18 cellular contexts compared by ENCODE assay signal in the genomic region with DNA sequence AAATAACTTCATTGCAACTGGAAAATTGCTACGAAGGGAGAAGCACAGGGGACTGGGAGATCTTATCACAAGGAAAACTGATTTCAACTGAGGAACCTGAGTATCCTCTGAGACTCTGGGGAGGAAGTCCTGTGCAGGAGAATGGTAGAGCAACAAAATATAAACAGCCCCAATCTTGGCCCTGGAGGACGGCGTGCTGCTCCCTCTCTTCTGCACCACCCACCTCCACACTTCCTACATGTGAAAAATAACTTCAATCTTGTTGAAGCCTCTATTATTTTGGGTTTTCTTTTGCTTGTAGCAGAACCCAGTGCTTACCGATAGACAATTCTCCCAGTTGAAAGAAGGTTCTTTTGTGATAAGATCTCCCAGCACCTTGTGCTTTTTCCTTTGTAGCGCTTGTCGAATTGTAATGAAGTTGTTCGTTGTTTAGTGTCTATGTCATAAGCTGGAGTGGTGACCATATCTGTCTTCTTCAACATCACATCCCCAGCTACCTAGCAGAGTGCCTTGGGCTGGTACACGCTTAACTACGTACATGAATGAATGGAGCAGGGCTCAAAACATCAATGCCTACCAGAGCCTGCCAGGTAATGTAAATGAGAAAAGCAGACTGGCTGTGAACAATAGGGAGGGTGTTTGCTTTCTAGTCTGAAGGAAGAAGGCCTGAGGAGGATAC. TPM values are rescaled to one million over a fixed set of nuclear protein-coding genes. Genes with fewer than 3 reads are reported as not detected.
DNase-seq lines count a peak whose midpoint lies in the region; ATAC-seq and TF ChIP-seq lines count a peak whose summit lies in the region.
"Had no signal": no experiment of that assay in that cellular context is flagged by ENCODE, and none has a peak within 500 bp of the region (broad histone marks: within the 10 kb centered on the region; RNA-seq: fewer than 3 reads in every experiment).

No MANE protein-coding gene starts in this region.

- no peak for TF ChIP-seq POLR2A in sigmoid colon (IDR thresholded peaks at IDR 0.05)

- peak overlapping the region; percentile 86 for H3K27ac Mint-ChIP-seq in CD8-positive, alpha-beta T cell
- H3K27ac Mint-ChIP-seq in activated T-cell treated with anti-CD3 and anti-CD28 coated beads, Interleukin-2, amount 50 U/mL, for 72 hours, result peak overlapping the region; percentile 94
- peak overlapping the region; percentile 92 to 98 (median 96) for H3K27ac Mint-ChIP-seq in naive thymus-derived CD4-positive, alpha-beta T cell
- H3K27ac Mint-ChIP-seq in progenitor cell of endocrine pancreas, result no peak overlapping the region

- intact Hi-C loops in CD8-positive, alpha-beta T cell (cut with DNase I, micrococcal nuclease), result no loop called here
- intact Hi-C loops in naive thymus-derived CD4-positive, alpha-beta T cell (cut with micrococcal nuclease), result no loop called here
- intact Hi-C loops in sigmoid colon (cut with DNase I), result no loop called here

- no peaks in the 10 kb centered on the region for H3K27me3 ChIP-seq in CD8-positive, alpha-beta T cell (ENCODE audit: insufficient read depth, low read length)
- peaks cover 4% of the 10 kb centered on the region for H3K27me3 ChIP-seq in H7 (ENCODE audit: control insufficient read depth, insufficient read depth, low read length)
- H3K27me3 ChIP-seq in naive thymus-derived CD4-positive, alpha-beta T cell (ENCODE audit: control insufficient read depth in 2 of 2, insufficient read depth in 2 of 2, low read length in 2 of 2), result no peaks in the 10 kb centered on the region
- H3K27me3 ChIP-seq in sigmoid colon, result no peaks in the 10 kb centered on the region
- H3K27me3 ChIP-seq: esophagus muscularis mucosa, SJCRH30, uterus had no signal

- no peaks in the 10 kb centered on the region for H3K9me3 Mint-ChIP-seq in CD8-positive, alpha-beta T cell
- H3K9me3 Mint-ChIP-seq in activated T-cell treated with anti-CD3 and anti-CD28 coated beads, Interleukin-2, amount 50 U/mL, for 72 hours, result no peaks in the 10 kb centered on the region
- no peaks in the 10 kb centered on the region for H3K9me3 Mint-ChIP-seq in naive thymus-derived CD4-positive, alpha-beta T cell
- H3K9me3 Mint-ChIP-seq in progenitor cell of endocrine pancreas (ENCODE audit: low read depth), result no peaks in the 10 kb centered on the region

- ATAC-seq in CD8-positive, alpha-beta T cell, result peak; percentile 90
- peak; percentile 19 to 29 for ATAC-seq in activated T-cell treated with anti-CD3 and anti-CD28 coated beads, Interleukin-2, amount 50 U/mL, for 72 hours (replicated peaks in 1 of 2)
- ATAC-seq in naive thymus-derived CD4-positive, alpha-beta T cell, result peak; percentile 85

- TF ChIP-seq EP300 in sigmoid colon (IDR thresholded peaks at IDR 0.05), result no peak

- no peak overlapping the region for H3K4me3 ChIP-seq in CD8-positive, alpha-beta T cell (ENCODE audit: low read depth, low read length)
- no peak overlapping the region for H3K4me3 ChIP-seq in H7 (ENCODE audit: insufficient read depth, low read depth, low read length)
- peak overlapping the region; percentile 4 for H3K4me3 ChIP-seq in naive thymus-derived CD4-positive, alpha-beta T cell (ENCODE audit: low read length)
- no peak overlapping the region for H3K4me3 ChIP-seq in sigmoid colon
- H3K4me3 ChIP-seq: BLaER1, esophagus muscularis mucosa, HAP-1, SJCRH30, uterus had no signal

- DNase-seq in CD8-positive, alpha-beta T cell, result peak in 1 of 7 experiments; percentile 43
- peak; percentile 48 for DNase-seq in H7
- no peak for DNase-seq in activated T-cell treated with anti-CD3 and anti-CD28 coated beads, Interleukin-2, amount 50 U/mL, for 72 hours
- DNase-seq in naive thymus-derived CD4-positive, alpha-beta T cell, result peak in 7 of 9 donors; percentile 64 to 89 (median 87)
- DNase-seq in sigmoid colon, result no peak
- no peak for DNase-seq in stimulated activated CD4-positive, alpha-beta T cell treated with anti-CD3 and anti-CD28 coated beads, Interleukin-4, amount 100 ng/mL, for 1 hour
- no peak for DNase-seq in progenitor cell of endocrine pancreas (ENCODE audit: low spot score, unreplicated experiment)
- DNase-seq: DMS79 treated with DMSO at 0.1 percent for 48 hours, glutamatergic neuron, islet precursor cell, mesenchymal stem cell, NCI-H1092, nucleus accumbens, SJCRH30, uterus had no signal

- H3K4me1 Mint-ChIP-seq in CD8-positive, alpha-beta T cell (ENCODE audit: low read depth), result peaks cover 24% of the 10 kb centered on the region
- peaks cover 79% of the 10 kb centered on the region for H3K4me1 Mint-ChIP-seq in activated T-cell treated with anti-CD3 and anti-CD28 coated beads, Interleukin-2, amount 50 U/mL, for 72 hours (ENCODE audit: low read depth)
- H3K4me1 Mint-ChIP-seq in naive thymus-derived CD4-positive, alpha-beta T cell, result peaks cover 35 to 79% (median 70%) of the 10 kb centered on the region in 7 donors
- H3K4me1 Mint-ChIP-seq in progenitor cell of endocrine pancreas (ENCODE audit: low read depth), result peaks cover 4% of the 10 kb centered on the region

- H3K4me3 Mint-ChIP-seq in CD8-positive, alpha-beta T cell, result peak overlapping the region; percentile 9
- H3K4me3 Mint-ChIP-seq in activated T-cell treated with anti-CD3 and anti-CD28 coated beads, Interleukin-2, amount 50 U/mL, for 72 hours, result peak overlapping the region; percentile 59 to 90
- H3K4me3 Mint-ChIP-seq in naive thymus-derived CD4-positive, alpha-beta T cell, result peak overlapping the region; percentile 67 to 83 (median 76)
- no peak overlapping the region for H3K4me3 Mint-ChIP-seq in progenitor cell of endocrine pancreas (ENCODE audit: low read depth)

- POLR2A ChIA-PET in CD8-positive, alpha-beta T cell (lab: Charles Lee), result interaction anchor here (0.5 to 0.8 kb wide), 2 partner anchors 42 to 182 kb away, joined by 3 read pairs; a partner anchor contains a TSS
- POLR2A ChIA-PET in naive thymus-derived CD4-positive, alpha-beta T cell (lab: Charles Lee), result interaction anchor here (0.6 to 2.3 kb wide), 15 partner anchors 8 to 216 kb away, joined by 3 to 17 read pairs (median 3); a partner anchor contains a TSS

- CTCF ChIA-PET in CD8-positive, alpha-beta T cell (lab: Charles Lee), result interaction anchor here (1.1 to 23.2 kb wide), 5 partner anchors 8 to 166 kb away, joined by 4 to 403 read pairs (median 6); a partner anchor contains a TSS
- CTCF ChIA-PET in naive thymus-derived CD4-positive, alpha-beta T cell (lab: Charles Lee), result interaction anchor here (0.6 to 3.2 kb wide), 4 partner anchors 10 to 38 kb away, joined by 3 to 12 read pairs (median 4); a partner anchor contains a TSS

- H3K27me3 Mint-ChIP-seq in CD8-positive, alpha-beta T cell (ENCODE audit: low read depth), result no peaks in the 10 kb centered on the region
- H3K27me3 Mint-ChIP-seq in activated T-cell treated with anti-CD3 and anti-CD28 coated beads, Interleukin-2, amount 50 U/mL, for 72 hours (ENCODE audit: low read depth), result no peaks in the 10 kb centered on the region
- no peaks in the 10 kb centered on the region for H3K27me3 Mint-ChIP-seq in naive thymus-derived CD4-positive, alpha-beta T cell
- peaks cover 22% of the 10 kb centered on the region for H3K27me3 Mint-ChIP-seq in progenitor cell of endocrine pancreas

- no peaks in the 10 kb centered on the region for H3K36me3 Mint-ChIP-seq in CD8-positive, alpha-beta T cell
- peaks cover 3 to 6% of the 10 kb centered on the region in 2 donors for H3K36me3 Mint-ChIP-seq in activated T-cell treated with anti-CD3 and anti-CD28 coated beads, Interleukin-2, amount 50 U/mL, for 72 hours (ENCODE audit: insufficient read depth in 2 of 2)
- peaks cover 0 to 7% (median 0%) of the 10 kb centered on the region in 5 donors for H3K36me3 Mint-ChIP-seq in naive thymus-derived CD4-positive, alpha-beta T cell
- no peaks in the 10 kb centered on the region for H3K36me3 Mint-ChIP-seq in progenitor cell of endocrine pancreas (ENCODE audit: insufficient read depth)

- WGBS in sigmoid colon, 2 donors, result 62 to 86% methylated on average over 9 of the region's 9 CpGs

- H3K4me1 ChIP-seq in CD8-positive, alpha-beta T cell (ENCODE audit: insufficient read depth, low read length), result peaks cover 21% of the 10 kb centered on the region
- H3K4me1 ChIP-seq in naive thymus-derived CD4-positive, alpha-beta T cell (ENCODE audit: control insufficient read depth in 2 of 2, insufficient read depth in 2 of 2, low read length in 2 of 2), result peaks cover 0 to 67% of the 10 kb centered on the region in 2 donors
- no peaks in the 10 kb centered on the region for H3K4me1 ChIP-seq in sigmoid colon
- H3K4me1 ChIP-seq: uterus had no signal

- no peaks in the 10 kb centered on the region for H3K36me3 ChIP-seq in CD8-positive, alpha-beta T cell (ENCODE audit: insufficient read depth, low read length)
- H3K36me3 ChIP-seq in H7 (replicated peaks; ENCODE audit: control insufficient read depth, insufficient read depth, low read length), result no peaks in the 10 kb centered on the region
- no peaks in the 10 kb centered on the region for H3K36me3 ChIP-seq in naive thymus-derived CD4-positive, alpha-beta T cell (ENCODE audit: control insufficient read depth in 2 of 3, insufficient read depth in 3 of 3, low read length in 3 of 3)
- no peaks in the 10 kb centered on the region for H3K36me3 ChIP-seq in sigmoid colon
- H3K36me3 ChIP-seq: BLaER1, esophagus muscularis mucosa, HAP-1, SJCRH30, uterus had no signal

- TF ChIP-seq CTCF in CD8-positive, alpha-beta T cell (IDR thresholded peaks at IDR 0.05), result no peak
- TF ChIP-seq CTCF in sigmoid colon (IDR thresholded peaks at IDR 0.05) (no peak), progenitor cell of endocrine pancreas (IDR thresholded peaks at IDR 0.05; ENCODE audit: unreplicated experiment) (no peak)

- peak overlapping the region; percentile 2 for H3K27ac ChIP-seq in CD8-positive, alpha-beta T cell (ENCODE audit: low read depth, low read length)
- peak overlapping the region; percentile 88 for H3K27ac ChIP-seq in naive thymus-derived CD4-positive, alpha-beta T cell (ENCODE audit: low read depth, low read length)
- H3K27ac ChIP-seq in sigmoid colon, result no peak overlapping the region
- H3K27ac ChIP-seq: BLaER1, esophagus muscularis mucosa, SJCRH30, uterus had no signal

- no peaks in the 10 kb centered on the region for H3K9me3 ChIP-seq in CD8-positive, alpha-beta T cell (ENCODE audit: low read length)
- no peaks in the 10 kb centered on the region for H3K9me3 ChIP-seq in naive thymus-derived CD4-positive, alpha-beta T cell (ENCODE audit: control insufficient read depth in 2 of 3, low read length in 3 of 3)
- H3K9me3 ChIP-seq in sigmoid colon, result no peaks in the 10 kb centered on the region
- H3K9me3 ChIP-seq: BLaER1, esophagus muscularis mucosa, HAP-1, SJCRH30, uterus had no signal

RNA-seq across cellular contexts. Expression of a gene that starts 2.8 kb away (rescaled TPM):
- under 1 TPM; 0.54 to 1.00 TPM for total RNA-seq in CD8-positive, alpha-beta T cell
- 0.66 and 0.81 TPM in 2 replicates for total RNA-seq in H7 (2014; rRNA removed; shearing (Covaris generic))
- 100 to 1,000 TPM; 126 to 141 TPM for total RNA-seq in activated T-cell treated with anti-CD3 and anti-CD28 coated beads, Interleukin-2, amount 50 U/mL, for 72 hours
- total RNA-seq in naive thymus-derived CD4-positive, alpha-beta T cell, result 100 to 1,000 TPM; 164 to 267 (median 246) TPM
- 100 to 1,000 TPM; 364 to 576 TPM for polyA plus RNA-seq in naive thymus-derived CD4-positive, alpha-beta T cell
- 10 to 100 TPM in 3 of 4 donors, 1 to 10 TPM in 1; 2.5 to 12.8 (median 11.5) TPM for total RNA-seq in sigmoid colon
- 10 to 100 TPM in 2 of 3 donors, 1 to 10 TPM in 1; 4.8 to 29.7 (median 26.6) TPM for polyA plus RNA-seq in sigmoid colon
- total RNA-seq in progenitor cell of endocrine pancreas, result 1.5 and 2.1 TPM in 2 replicates
- total RNA-seq: SJCRH30 had no signal

RNA-seq across cellular contexts. Expression of a gene that starts 14.2 kb away (rescaled TPM):
- total RNA-seq in CD8-positive, alpha-beta T cell, result 1 to 10 TPM; 8.5 to 9.3 TPM
- 0.35 and 2.0 TPM in 2 replicates for total RNA-seq in H7 (2014; rRNA removed; shearing (Covaris generic))
- total RNA-seq in activated T-cell treated with anti-CD3 and anti-CD28 coated beads, Interleukin-2, amount 50 U/mL, for 72 hours, result 100 to 1,000 TPM; 117 to 188 TPM
- 10 to 100 TPM in 1 of 5 experiments, 1 to 10 TPM in 2, under 1 TPM in 2; 0.64 to 46.5 (median 1.7) TPM for total RNA-seq in naive thymus-derived CD4-positive, alpha-beta T cell
- under 1 TPM; 0.26 to 0.69 TPM for polyA plus RNA-seq in naive thymus-derived CD4-positive, alpha-beta T cell
- total RNA-seq in sigmoid colon (1 to 10 TPM; 1.4 to 6.9 (median 3.0) TPM), progenitor cell of endocrine pancreas (2.2 and 2.5 TPM in 2 replicates)
- polyA plus RNA-seq in sigmoid colon, result 1 to 10 TPM in 2 of 3 donors, under 1 TPM in 1; 0.60 to 4.2 (median 1.4) TPM

RNA-seq across cellular contexts. Expression of a gene that starts 20.4 kb away (rescaled TPM):
- 1 to 10 TPM; 4.7 to 5.2 TPM for total RNA-seq in CD8-positive, alpha-beta T cell
- total RNA-seq in H7 (2014; rRNA removed; shearing (Covaris generic)), result 237 and 270 TPM in 2 replicates
- 100 to 1,000 TPM; 119 to 154 TPM for total RNA-seq in activated T-cell treated with anti-CD3 and anti-CD28 coated beads, Interleukin-2, amount 50 U/mL, for 72 hours
- 100 to 1,000 TPM in 1 of 5 experiments, 10 to 100 TPM in 1, 1 to 10 TPM in 3; 1.4 to 125 (median 3.5) TPM for total RNA-seq in naive thymus-derived CD4-positive, alpha-beta T cell
- not detected for polyA plus RNA-seq in naive thymus-derived CD4-positive, alpha-beta T cell
- 100 to 1,000 TPM; 196 to 392 (median 255) TPM for total RNA-seq in sigmoid colon
- 100 to 1,000 TPM in 2 of 3 donors, 10 to 100 TPM in 1; 93.2 to 198 (median 174) TPM for polyA plus RNA-seq in sigmoid colon
- total RNA-seq in progenitor cell of endocrine pancreas, result 414 and 480 TPM in 2 replicates

RNA-seq across cellular contexts. Expression of a gene that starts 33.6 kb away (rescaled TPM):
- total RNA-seq in CD8-positive, alpha-beta T cell, result 100 to 1,000 TPM; 106 to 111 TPM
- 293 and 322 TPM in 2 replicates for total RNA-seq in H7 (2014; rRNA removed; shearing (Covaris generic))
- 100 to 1,000 TPM; 122 to 134 TPM for total RNA-seq in activated T-cell treated with anti-CD3 and anti-CD28 coated beads, Interleukin-2, amount 50 U/mL, for 72 hours
- total RNA-seq in naive thymus-derived CD4-positive, alpha-beta T cell, result 100 to 1,000 TPM in 3 of 5 experiments, 10 to 100 TPM in 2; 84.6 to 141 (median 117) TPM
- polyA plus RNA-seq in naive thymus-derived CD4-positive, alpha-beta T cell, result 100 to 1,000 TPM; 122 to 134 TPM
- total RNA-seq in sigmoid colon (100 to 1,000 TPM; 148 to 163 (median 159) TPM), progenitor cell of endocrine pancreas (281 and 305 TPM in 2 replicates)
- 100 to 1,000 TPM; 157 to 220 (median 178) TPM for polyA plus RNA-seq in sigmoid colon

RNA-seq across cellular contexts. Expression of a gene that starts 35.1 kb away (rescaled TPM):
- not detected for total RNA-seq in CD8-positive, alpha-beta T cell
- total RNA-seq in H7 (2014; rRNA removed; shearing (Covaris generic)), result 5.4 and 7.0 TPM in 2 replicates
- under 1 TPM; 0.72 to 0.93 TPM for total RNA-seq in activated T-cell treated with anti-CD3 and anti-CD28 coated beads, Interleukin-2, amount 50 U/mL, for 72 hours
- 10 to 100 TPM in 1 of 5 experiments, 1 to 10 TPM in 1, under 1 TPM in 3; 0.30 to 10.5 (median 0.38) TPM for total RNA-seq in naive thymus-derived CD4-positive, alpha-beta T cell
- not detected for polyA plus RNA-seq in naive thymus-derived CD4-positive, alpha-beta T cell
- 10 to 100 TPM in 2 of 4 donors, 1 to 10 TPM in 2; 6.4 to 16.1 (median 10.2) TPM for total RNA-seq in sigmoid colon
- polyA plus RNA-seq in sigmoid colon, result 1 to 10 TPM; 1.2 to 7.6 (median 1.8) TPM
- total RNA-seq in progenitor cell of endocrine pancreas, result 5.5 and 6.3 TPM in 2 replicates

Comparison
In these comparisons a context has a peak if more than half of its experiments do, and no peak if none do; other contexts are left out.
1. ATAC-seq: peak in every context shown above with its lines; median percentile 90 in CD8-positive, alpha-beta T cell; 85 in naive thymus-derived CD4-positive, alpha-beta T cell; 24 in activated T-cell treated with anti-CD3 and anti-CD28 coated beads, Interleukin-2, amount 50 U/mL, for 72 hours.
2. DNase-seq: peak in H7 (single experiment) and naive thymus-derived CD4-positive, alpha-beta T cell (7 of 9); none in activated T-cell treated with anti-CD3 and anti-CD28 coated beads, Interleukin-2, amount 50 U/mL, for 72 hours (0 of 2), sigmoid colon (single experiment), stimulated activated CD4-positive, alpha-beta T cell treated with anti-CD3 and anti-CD28 coated beads, Interleukin-4, amount 100 ng/mL, for 1 hour (single experiment) and progenitor cell of endocrine pancreas (single experiment).
3. H3K27ac ChIP-seq: peak in CD8-positive, alpha-beta T cell (single experiment) and naive thymus-derived CD4-positive, alpha-beta T cell (single experiment); none in sigmoid colon (0 of 4).
4. RNA of a gene that starts 2.8 kb away (total RNA-seq): 164 to 267 TPM in naive thymus-derived CD4-positive, alpha-beta T cell and 126 to 141 TPM in activated T-cell treated with anti-CD3 and anti-CD28 coated beads, Interleukin-2, amount 50 U/mL, for 72 hours; 2.5 to 12.8 TPM in sigmoid colon, 1.5 to 2.1 TPM in progenitor cell of endocrine pancreas, 0.54 to 1.00 TPM in CD8-positive, alpha-beta T cell and 0.66 to 0.81 TPM in H7; every median in the first group is over 4 times any median in the second.